In genomic region chr4:80073362-80074008, GRCh38 we compare ENCODE assay signal across 8 cellular contexts.
DNase-seq lines count a peak whose midpoint lies in the region; ATAC-seq and TF ChIP-seq lines count a peak whose summit lies in the region.

No MANE protein-coding gene starts in this region.

- peak overlapping the region; percentile 98 for H3K9ac ChIP-seq in adipocyte (ENCODE audit: low read length)

- ATAC-seq in GM21723 (IDR thresholded peaks at IDR 0.05; ENCODE audit: unreplicated experiment): peak; percentile 59

- peak overlapping the region; percentile 77 for H3K27ac ChIP-seq in layer of hippocampus (ENCODE audit: low read depth, low read length)
- H3K27ac ChIP-seq in tibial artery: peak overlapping the region; percentile 88 to 92

- H3K4me3 ChIP-seq in GM12864 (ENCODE audit: low read depth, low read length) (peak overlapping the region; percentile 80), adipocyte (ENCODE audit: low read length) (peak overlapping the region; percentile 87), tibial artery (peak overlapping the region; percentile 88 to 94)

- TF ChIP-seq CTCF in GM12864 (IDR thresholded peaks at IDR 0.05; ENCODE audit: low read depth, low read length, missing control alignments) (no peak), tibial artery (IDR thresholded peaks at IDR 0.05) (no peak)

- H3K27me3 ChIP-seq in adipocyte (replicated peaks; ENCODE audit: control insufficient read depth, insufficient read depth, low read length): no peaks in the 10 kb centered on the region
- H3K27me3 ChIP-seq in layer of hippocampus (ENCODE audit: control insufficient read depth, insufficient read depth, low read length): no peaks in the 10 kb centered on the region
- H3K27me3 ChIP-seq in tibial artery: no peaks in the 10 kb centered on the region

- intact Hi-C loops in tibial artery (cut with DNase I; ENCODE audit: low total_unique reads): loop anchor here (10.0 kb wide), 1 partner anchor 111 kb away; no protein-coding TSS in a partner anchor

- peak; percentile 54 for DNase-seq in GM12864 (ENCODE audit: low read depth)
- DNase-seq in Kasumi-1 (lab: John Stamatoyannopoulos, UW): peak; percentile 98
- DNase-seq in adipocyte (ENCODE audit: low read depth): no peak
- no peak for DNase-seq in tibial artery
- DNase-seq in DMS114 treated with DMSO at 0.1 percent for 48 hours (lab: John Stamatoyannopoulos, UW; ENCODE audit: unreplicated experiment): no peak
- DNase-seq in NCI-H524 (lab: John Stamatoyannopoulos, UW): no peak

- H3K36me3 ChIP-seq in adipocyte (ENCODE audit: control insufficient read depth, insufficient read depth, low read length, severe bottlenecking) (peaks cover 9% of the 10 kb centered on the region), tibial artery (peaks cover 0 to 10% (median 3%) of the 10 kb centered on the region in 3 donors)

- H3K9me3 ChIP-seq in adipocyte (ENCODE audit: control insufficient read depth, low read length) (no peaks in the 10 kb centered on the region), tibial artery (no peaks in the 10 kb centered on the region)

- peaks cover 47% of the 10 kb centered on the region for H3K4me1 ChIP-seq in adipocyte (ENCODE audit: control insufficient read depth, insufficient read depth, low read length)
- peaks cover 0 to 36% (median 11%) of the 10 kb centered on the region in 4 donors for H3K4me1 ChIP-seq in tibial artery

Comparison
In these comparisons a context has a peak if more than half of its experiments do, and no peak if none do; other contexts are left out.
1. DNase-seq: peak in GM12864 (single experiment) and Kasumi-1 (2 of 2); none in adipocyte (single experiment), tibial artery (0 of 2), DMS114 treated with DMSO at 0.1 percent for 48 hours (single experiment) and NCI-H524 (0 of 2).
2. Peak in every context shown above with its lines, with median percentiles within 50 percentile points of each other: H3K4me3 ChIP-seq.